In genomic region chr11:8800498-8801110, GRCh38 we compare ENCODE assay signal across 24 cellular contexts.
DNase-seq lines count a peak whose midpoint lies in the region; ATAC-seq and TF ChIP-seq lines count a peak whose summit lies in the region.
"Had no signal": no experiment of that assay in that cellular context is flagged by ENCODE, and none has a peak within 500 bp of the region (broad histone marks: within the 10 kb centered on the region; RNA-seq: fewer than 3 reads in every experiment).

No MANE protein-coding gene starts in this region.

- H2BK15ac ChIP-seq in mesendoderm (replicated peaks; ENCODE audit: low read depth) = no peak overlapping the region

- H2BK5ac ChIP-seq in mesendoderm (ENCODE audit: low read length) = peak overlapping the region; percentile 65

- intact Hi-C loops in testis (cut with DNase I; ENCODE audit: low total_unique reads) = loop anchor here (10.0 kb wide), 1 partner anchor 76 kb away; no protein-coding TSS in a partner anchor

- H3K27ac ChIP-seq in mesendoderm (ENCODE audit: low read depth, low read length) = peak overlapping the region; percentile 82
- peak overlapping the region; percentile 59 to 82 for H3K27ac ChIP-seq in testis
- H3K27ac ChIP-seq: psoas muscle, RWPE1, SK-N-MC, skin epidermis, tibial artery had no signal

- DNase-seq in MV-4-11 (lab: John Stamatoyannopoulos, UW) (peak; percentile 7), fibroblast of the aortic adventitia (ENCODE audit: low read depth) (peak; percentile 66), mesendoderm (peak; percentile 94), testis (no peak), NCI-H2029 (lab: John Stamatoyannopoulos, UW) (no peak)
- DNase-seq: activated CD4-positive, alpha-beta T cell treated with anti-CD3 and anti-CD28 coated beads for 36 hours; activated effector memory CD4-positive, alpha-beta T cell treated with anti-CD3 and anti-CD28 coated beads, Interleukin-2, amount 50 U/mL, for 16 hours; activated naive CD8-positive, alpha-beta T cell treated with anti-CD3 and anti-CD28 coated beads for 36 hours; activated T-cell treated with anti-CD3 and anti-CD28 coated beads for 4 hours; BE2C; dorsolateral prefrontal cortex; KG1; kidney glomerular epithelial cell; NCI-H1417 treated with DMSO at 0.1 percent for 48 hours; NCI-H2107; NCI-H774; psoas muscle; tibial artery had no signal

- H3K36me3 ChIP-seq in mesendoderm (ENCODE audit: control insufficient read depth, insufficient read depth, low read length) (no peaks in the 10 kb centered on the region), testis (ENCODE audit: low read depth, missing control alignments) (no peaks in the 10 kb centered on the region)
- H3K36me3 ChIP-seq: BE2C had no signal

- H3K4me3 ChIP-seq in fibroblast of the aortic adventitia (ENCODE audit: low read depth, low read length) (no peak overlapping the region), mesendoderm (ENCODE audit: low read length) (no peak overlapping the region), testis (no peak overlapping the region)
- H3K4me3 ChIP-seq: dorsolateral prefrontal cortex, psoas muscle, SK-N-MC, skin epidermis, tibial artery had no signal

- peaks cover 8% of the 10 kb centered on the region for H3K79me1 ChIP-seq in mesendoderm (ENCODE audit: low read length)

- H3K4ac ChIP-seq in mesendoderm (ENCODE audit: low read depth, low read length) = peak overlapping the region; percentile 65

- H3K18ac ChIP-seq in mesendoderm (ENCODE audit: low read length) = peak overlapping the region; percentile 81

- peaks cover 2% of the 10 kb centered on the region for H3K4me1 ChIP-seq in mesendoderm (ENCODE audit: control insufficient read depth, low read depth, low read length)
- peaks cover 61% of the 10 kb centered on the region for H3K4me1 ChIP-seq in testis
- H3K4me1 ChIP-seq: BE2C had no signal

- peak overlapping the region; percentile 16 for H3K4me2 ChIP-seq in mesendoderm (ENCODE audit: low read length)

- H4K5ac ChIP-seq in mesendoderm (ENCODE audit: low read length) = no peak overlapping the region

- no peak overlapping the region for H3K23ac ChIP-seq in mesendoderm (ENCODE audit: low read length)

- no peaks in the 10 kb centered on the region for H3K79me2 ChIP-seq in mesendoderm (ENCODE audit: control insufficient read depth, insufficient read depth, low read length)

- peak overlapping the region; percentile 15 for H3K9ac ChIP-seq in mesendoderm (ENCODE audit: low read length)

- no CpG with 5 or more reads among the region's 1 CpG for WGBS in mesendoderm (ENCODE audit: extremely low coverage, insufficient coverage, low lambda C conversion rate)
- WGBS in testis, 2 donors = 0 to 21% methylated on average over 1 of the region's 1 CpG

- no peak overlapping the region for H4K8ac ChIP-seq in mesendoderm (ENCODE audit: low read depth, low read length)

- no peaks in the 10 kb centered on the region for H3K27me3 ChIP-seq in mesendoderm (ENCODE audit: insufficient read depth, low read length, poor library complexity)
- no peaks in the 10 kb centered on the region for H3K27me3 ChIP-seq in testis
- H3K27me3 ChIP-seq: BE2C, dorsolateral prefrontal cortex, tibial artery had no signal

- H2AK5ac ChIP-seq in mesendoderm (ENCODE audit: low read length) = no peak overlapping the region

- no peaks in the 10 kb centered on the region for H3K9me3 ChIP-seq in testis
- H3K9me3 ChIP-seq: BE2C, psoas muscle, tibial artery had no signal

- no peak for TF ChIP-seq POLR2A in testis (IDR thresholded peaks at IDR 0.05)
- TF ChIP-seq POLR2A in GM18505 (IDR thresholded peaks at IDR 0.05; ENCODE audit: borderline replicate concordance, extremely low read depth, insufficient read depth, insufficient read length) = no peak

- H2BK120ac ChIP-seq in mesendoderm (ENCODE audit: low read depth, low read length) = no peak overlapping the region

- ATAC-seq in HG02588 (IDR thresholded peaks at IDR 0.05; ENCODE audit: unreplicated experiment) = no peak
- ATAC-seq in GM18505 (IDR thresholded peaks at IDR 0.05; ENCODE audit: unreplicated experiment) = no peak
- ATAC-seq in HG03097 (IDR thresholded peaks at IDR 0.05; ENCODE audit: low FRiP score, unreplicated experiment) = no peak
- ATAC-seq: activated CD4-positive, alpha-beta T cell treated with anti-CD3 and anti-CD28 coated beads for 36 hours; psoas muscle had no signal

- H3K56ac ChIP-seq in mesendoderm (ENCODE audit: low read length) = peak overlapping the region; percentile 74

- no peak for TF ChIP-seq CTCF in fibroblast of the aortic adventitia (IDR thresholded peaks at IDR 0.05; ENCODE audit: insufficient read depth, low read length)
- TF ChIP-seq CTCF in testis (IDR thresholded peaks at IDR 0.05) = no peak

Comparison
In these comparisons a context has a peak if more than half of its experiments do, and no peak if none do; other contexts are left out.
1. DNase-seq: peak in MV-4-11 (single experiment), fibroblast of the aortic adventitia (single experiment) and mesendoderm (single experiment); none in testis (single experiment) and NCI-H2029 (single experiment).